In the genomic region with DNA sequence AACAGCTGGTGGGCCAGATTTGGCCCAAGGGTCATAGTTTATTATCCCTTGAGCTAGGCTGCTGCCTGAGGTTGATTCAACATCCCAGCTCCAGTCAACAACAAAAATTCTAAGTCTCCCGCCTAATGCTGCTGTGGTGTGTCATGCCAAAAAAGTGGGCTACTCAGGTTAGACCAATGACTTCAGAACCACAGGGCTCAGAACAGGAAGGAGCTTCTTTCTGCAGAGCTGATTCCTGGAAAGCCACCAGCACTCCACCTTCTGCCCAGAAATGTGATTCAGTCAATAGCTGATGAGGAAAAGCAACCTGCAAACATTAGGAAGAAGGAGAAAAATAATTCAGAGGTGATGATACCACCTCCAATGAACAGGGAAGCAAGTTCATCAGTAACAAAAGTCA, we compare ENCODE assay signal across 28 cellular contexts. TPM values are rescaled to one million over a fixed set of nuclear protein-coding genes. Genes with fewer than 3 reads are reported as not detected.
"Had no signal": no experiment of that assay in that cellular context is flagged by ENCODE, and none has a peak within 500 bp of the region (broad histone marks: within the 10 kb centered on the region; RNA-seq: fewer than 3 reads in every experiment).

No MANE protein-coding gene starts in this region.

- H3K9me3 ChIP-seq: gastroesophageal sphincter, neutrophil, ovary, prostate gland, spleen, suprapubic skin had no signal

- H3K4me3 Mint-ChIP-seq: activated T-cell treated with anti-CD3 and anti-CD28 coated beads, Interleukin-2, amount 50 U/mL, for 24 hours; central memory CD8-positive, alpha-beta T cell; mesothelial cell of epicardium; naive B cell; nephron progenitor cell had no signal

- H3K4me1 Mint-ChIP-seq: central memory CD8-positive, alpha-beta T cell; mesothelial cell of epicardium had no signal

- H3K27me3 Mint-ChIP-seq: activated T-cell treated with anti-CD3 and anti-CD28 coated beads, Interleukin-2, amount 50 U/mL, for 24 hours had no signal

- H3K27ac Mint-ChIP-seq: mesothelial cell of epicardium, nephron progenitor cell had no signal

- H3K4me1 ChIP-seq: suprapubic skin had no signal

- DNase-seq: activated CD4-positive, alpha-beta T cell treated with anti-CD3 and anti-CD28 coated beads for 1 hour; activated CD4-positive, alpha-beta T cell treated with anti-CD3 and anti-CD28 coated beads, Interleukin-2, amount 50 U/mL, for 4 hours; activated CD8-positive, alpha-beta memory T cell treated with anti-CD3 and anti-CD28 coated beads, Interleukin-2, amount 50 U/mL, for 48 hours; activated gamma-delta T cell treated with Interleukin-2 at 50 U/mL for 16 hours; activated naive CD4-positive, alpha-beta T cell treated with anti-CD3 and anti-CD28 coated beads, Interleukin-2, amount 50 U/mL, for 16 hours; activated T-cell treated with anti-CD3 and anti-CD28 coated beads, Interleukin-2, amount 50 U/mL, for 24 hours; dermis blood vessel endothelial cell; effector CD8-positive, alpha-beta T cell; erythroblast; head of caudate nucleus; hippocampal formation; left colon; naive B cell; nephron progenitor cell; ovary; spleen; stimulated activated naive CD4-positive, alpha-beta T cell; T-helper 2 cell; trophoblast cell had no signal

- H3K9me3 Mint-ChIP-seq: activated T-cell treated with anti-CD3 and anti-CD28 coated beads, Interleukin-2, amount 50 U/mL, for 24 hours; central memory CD8-positive, alpha-beta T cell; mesothelial cell of epicardium; naive B cell; nephron progenitor cell had no signal

- H3K27me3 ChIP-seq: gastroesophageal sphincter, ovary, spleen, suprapubic skin had no signal

- H3K36me3 Mint-ChIP-seq: mesothelial cell of epicardium, naive B cell had no signal

- H3K27ac ChIP-seq: neutrophil, ovary, spleen, suprapubic skin had no signal

- ATAC-seq: gastroesophageal sphincter, left colon had no signal

- H3K4me3 ChIP-seq: gastroesophageal sphincter, ovary, prostate gland, spleen, suprapubic skin had no signal

RNA-seq across cellular contexts. Expression of gene SERPINE3, which starts 56.1 kb away (rescaled TPM):
- total RNA-seq: activated CD8-positive, alpha-beta memory T cell treated with anti-CD3 and anti-CD28 coated beads for 36 hours; bronchial epithelial cell; dermis blood vessel endothelial cell; left colon; prostate gland; suprapubic skin had no signal
- polyA plus RNA-seq: keratinocyte, ovary, spleen had no signal
